In genomic region chr19:2047076-2047448, GRCh38 we compare ENCODE assay signal across 2 cellular contexts.
TF ChIP-seq lines count a peak whose summit lies in the region.

No MANE protein-coding gene starts in this region.

TF ChIP-seq in GM23338, 12 proteins besides CTCF, POLR2A, EP300 and RAD21 (continued from another document):
- no peak for TF ChIP-seq ZNF462 (CRISPR knock-in tag; IDR thresholded peaks at IDR 0.05)
- no peak for TF ChIP-seq NANOG (IDR thresholded peaks at IDR 0.05; ENCODE audit: borderline replicate concordance)
- TF ChIP-seq REST (IDR thresholded peaks at IDR 0.05; ENCODE audit: unreplicated experiment), result no peak
- TF ChIP-seq EZH2phosphoT487 (IDR thresholded peaks at IDR 0.05; ENCODE audit: unreplicated experiment), result no peak
- TF ChIP-seq STAT1 (IDR thresholded peaks at IDR 0.05; ENCODE audit: unreplicated experiment), result no peak
- no peak for TF ChIP-seq JUNB (IDR thresholded peaks at IDR 0.05; ENCODE audit: unreplicated experiment)
- TF ChIP-seq ZNF331 (CRISPR knock-in tag; IDR thresholded peaks at IDR 0.05; ENCODE audit: low read depth), result no peak
- no peak for TF ChIP-seq ETS1 (IDR thresholded peaks at IDR 0.05)
- no peak for TF ChIP-seq POLR2AphosphoS5 (IDR thresholded peaks at IDR 0.05; ENCODE audit: low read depth)
- TF ChIP-seq EZH2 (IDR thresholded peaks at IDR 0.05; ENCODE audit: low read depth, unreplicated experiment), result no peak

TF ChIP-seq in liver, 16 proteins besides CTCF, POLR2A, EP300 and RAD21 (continued from another document):
- TF ChIP-seq REST (IDR thresholded peaks at IDR 0.05) (no peak), RXRA (IDR thresholded peaks at IDR 0.05) (no peak)
